In genomic region chr2:22442051-22442450, GRCh38 we compare ENCODE assay signal across 15 cellular contexts.
DNase-seq lines count a peak whose midpoint lies in the region; TF ChIP-seq lines count a peak whose summit lies in the region.
"Had no signal": no experiment of that assay in that cellular context is flagged by ENCODE, and none has a peak within 500 bp of the region (broad histone marks: within the 10 kb centered on the region; RNA-seq: fewer than 3 reads in every experiment).

No MANE protein-coding gene starts in this region.

- DNase-seq in DMS 273 treated with DMSO at 0.1 percent for 48 hours (lab: John Stamatoyannopoulos, UW) (peak; percentile 76), NCI-H524 (lab: John Stamatoyannopoulos, UW) (peak; percentile 60 to 89), SK-N-DZ (ENCODE audit: low spot score) (peak; percentile 88), HAP-1 (ENCODE audit: low spot score in 2 of 2) (no peak), ascending aorta (ENCODE audit: low spot score in 2 of 2) (no peak), hepatic stellate cell (ENCODE audit: low spot score) (no peak), NCI-H1048 (lab: John Stamatoyannopoulos, UW) (no peak)
- DNase-seq: BE2C; CD4-positive, alpha-beta memory T cell; DMS53; GF-D8; HCEC 1CT; HFFc6 had no signal

- no peak for TF ChIP-seq CTCF in ascending aorta (IDR thresholded peaks at IDR 0.05)

- H3K36me3 ChIP-seq in HAP-1 (replicated peaks) (no peaks in the 10 kb centered on the region), ascending aorta (no peaks in the 10 kb centered on the region)
- H3K36me3 ChIP-seq: BE2C had no signal

- in situ Hi-C loops in HAP-1 (cut with MboI; ENCODE audit: low sequenced_read_pairs) = no loop called here

- intact Hi-C loops in ascending aorta (cut with DNase I) = no loop called here

- H3K27me3 ChIP-seq in HAP-1 (ENCODE audit: low read depth) = no peaks in the 10 kb centered on the region
- H3K27me3 ChIP-seq in ascending aorta = no peaks in the 10 kb centered on the region
- H3K27me3 ChIP-seq: BE2C had no signal

- no peak overlapping the region for H3K27ac ChIP-seq in ascending aorta
- H3K27ac ChIP-seq: A549, C4-2B had no signal

- H3K4me1 ChIP-seq in HAP-1 (no peaks in the 10 kb centered on the region), ascending aorta (no peaks in the 10 kb centered on the region)
- H3K4me1 ChIP-seq: A549 had no signal

- H3K4me3 ChIP-seq in HAP-1 (no peak overlapping the region), ascending aorta (no peak overlapping the region)
- H3K4me3 ChIP-seq: A549 had no signal

- H3K9me3 ChIP-seq in HAP-1 (no peaks in the 10 kb centered on the region), ascending aorta (no peaks in the 10 kb centered on the region)
- H3K9me3 ChIP-seq: A549, BE2C had no signal

Comparison
In these comparisons a context has a peak if more than half of its experiments do, and no peak if none do; other contexts are left out.
1. DNase-seq: peak in DMS 273 treated with DMSO at 0.1 percent for 48 hours (single experiment), NCI-H524 (2 of 2) and SK-N-DZ (single experiment); none in HAP-1 (0 of 2), ascending aorta (0 of 2), hepatic stellate cell (single experiment) and NCI-H1048 (single experiment).